In the genomic region with DNA sequence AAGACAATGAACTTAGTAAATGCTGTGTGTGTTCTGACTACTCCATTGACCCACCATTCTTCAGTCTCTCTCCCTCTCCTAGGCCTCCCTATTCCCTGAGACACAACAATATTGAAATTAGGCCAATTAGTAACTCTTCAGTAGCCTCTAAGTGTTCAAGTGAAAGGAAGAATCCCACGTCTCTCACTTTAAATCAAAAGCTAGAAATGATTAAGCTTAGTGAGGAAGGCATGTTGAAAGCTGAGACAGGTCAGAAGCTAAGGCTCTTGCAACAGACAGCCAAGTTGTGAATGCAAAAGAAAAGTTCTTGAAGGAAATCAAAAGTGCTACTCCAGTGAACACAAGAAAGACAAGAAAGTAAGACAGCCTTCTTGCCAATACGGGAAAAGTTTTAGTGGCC, we compare ENCODE assay signal across 24 cellular contexts. TPM values are rescaled to one million over a fixed set of nuclear protein-coding genes. Genes with fewer than 3 reads are reported as not detected.
A peak's percentile ranks its signal among the peaks of the same experiment; 100 is the strongest.
DNase-seq lines count a peak whose midpoint lies in the region; ATAC-seq and TF ChIP-seq lines count a peak whose summit lies in the region.
"Had no signal": no experiment of that assay in that cellular context is flagged by ENCODE, and none has a peak within 500 bp of the region (broad histone marks: within the 10 kb centered on the region; RNA-seq: fewer than 3 reads in every experiment).

No MANE protein-coding gene starts in this region.

- TF ChIP-seq POLR2A in right lobe of liver (IDR thresholded peaks at IDR 0.05) (no peak), gastrocnemius medialis (IDR thresholded peaks at IDR 0.05) (no peak)

- peak overlapping the region in 2 of 3 donors; percentile 73 to 86 for H3K27ac ChIP-seq in right lobe of liver
- H3K27ac ChIP-seq in gastrocnemius medialis = peak overlapping the region; percentile 91 to 94 (median 92)
- H3K27ac ChIP-seq: brain microvascular endothelial cell had no signal

- H3K27me3 Mint-ChIP-seq in Caco-2 (ENCODE audit: insufficient read depth, unreplicated experiment) (peaks cover 24% of the 10 kb centered on the region), T-helper 17 cell (peaks cover 10% of the 10 kb centered on the region)

- no peaks in the 10 kb centered on the region for H3K9me3 Mint-ChIP-seq in Caco-2 (ENCODE audit: unreplicated experiment)
- H3K9me3 Mint-ChIP-seq: activated T-cell treated with anti-CD3 and anti-CD28 coated beads, Interleukin-2, amount 50 U/mL, for 72 hours; IgD-negative memory B cell; neural crest cell had no signal

- H3K4me3 Mint-ChIP-seq in Caco-2 (ENCODE audit: unreplicated experiment) (no peak overlapping the region), T-helper 17 cell (no peak overlapping the region)
- H3K4me3 Mint-ChIP-seq: IgD-negative memory B cell, neural crest cell had no signal

- no peak overlapping the region for H3K9ac ChIP-seq in adipocyte (ENCODE audit: low read length)

- POLR2A ChIA-PET in Caco-2 (lab: Charles Lee) = no interaction called here

- ATAC-seq in right lobe of liver (peak in 1 of 4 donors; percentile 6), gastrocnemius medialis (peak in 1 of 2 donors; percentile 3), mucosa of descending colon (no peak), T-helper 17 cell (no peak)
- ATAC-seq: activated T-cell treated with anti-CD3 and anti-CD28 coated beads, Interleukin-2, amount 50 U/mL, for 72 hours; stimulated activated naive CD8-positive, alpha-beta T cell treated with anti-CD3 and anti-CD28 coated beads, Interleukin-15, Interleukin-2, amounts not matched to agents 100 U/mL and 50 U/mL, for 24 hours had no signal

- peaks cover 21% of the 10 kb centered on the region for H3K4me1 Mint-ChIP-seq in Caco-2 (ENCODE audit: low read depth, unreplicated experiment)
- H3K4me1 Mint-ChIP-seq in T-helper 17 cell = peaks cover 9% of the 10 kb centered on the region

- H3K27me3 ChIP-seq in Caco-2 (replicated peaks; ENCODE audit: control insufficient read depth, insufficient read depth, low read length) (no peaks in the 10 kb centered on the region; the same call in 1 of the 2 replicates), adipocyte (replicated peaks; ENCODE audit: control insufficient read depth, insufficient read depth, low read length) (no peaks in the 10 kb centered on the region), right lobe of liver (no peaks in the 10 kb centered on the region), gastrocnemius medialis (no peaks in the 10 kb centered on the region)
- H3K27me3 ChIP-seq: adrenal gland, brain microvascular endothelial cell, tibial nerve had no signal

- no peaks in the 10 kb centered on the region for H3K9me3 ChIP-seq in Caco-2
- no peaks in the 10 kb centered on the region for H3K9me3 ChIP-seq in adipocyte (ENCODE audit: control insufficient read depth, low read length)
- no peaks in the 10 kb centered on the region for H3K9me3 ChIP-seq in right lobe of liver
- H3K9me3 ChIP-seq in gastrocnemius medialis = no peaks in the 10 kb centered on the region
- H3K9me3 ChIP-seq in mucosa of descending colon = no peaks in the 10 kb centered on the region
- no peaks in the 10 kb centered on the region for H3K9me3 ChIP-seq in T-helper 17 cell (ENCODE audit: control insufficient read depth, low read length, poor library complexity, severe bottlenecking)
- H3K9me3 ChIP-seq: adrenal gland, tibial nerve had no signal

- CTCF ChIA-PET in Caco-2 (lab: Charles Lee) = no interaction called here

- H3K36me3 Mint-ChIP-seq in Caco-2 (ENCODE audit: insufficient read depth, unreplicated experiment) = no peaks in the 10 kb centered on the region
- peaks cover 9% of the 10 kb centered on the region for H3K36me3 Mint-ChIP-seq in T-helper 17 cell (ENCODE audit: low read depth)
- H3K36me3 Mint-ChIP-seq: IgD-negative memory B cell had no signal

- H3K36me3 ChIP-seq in Caco-2 (ENCODE audit: control insufficient read depth, insufficient read depth, low read length) (no peaks in the 10 kb centered on the region), adipocyte (ENCODE audit: control insufficient read depth, insufficient read depth, low read length, severe bottlenecking) (no peaks in the 10 kb centered on the region), right lobe of liver (no peaks in the 10 kb centered on the region), gastrocnemius medialis (no peaks in the 10 kb centered on the region), mucosa of descending colon (ENCODE audit: low read depth) (no peaks in the 10 kb centered on the region)
- H3K36me3 ChIP-seq: adrenal gland, brain microvascular endothelial cell, tibial nerve had no signal

- no peak for TF ChIP-seq CTCF in Caco-2 (IDR thresholded peaks at IDR 0.05; ENCODE audit: insufficient read depth in 1 of 2, low read depth in 1 of 2, low read length in 1 of 2, severe bottlenecking in 1 of 2, unreplicated experiment in 1 of 2)
- TF ChIP-seq CTCF in right lobe of liver (IDR thresholded peaks at IDR 0.05) = no peak
- TF ChIP-seq CTCF in gastrocnemius medialis (IDR thresholded peaks at IDR 0.05 in 4 of 5, conservative IDR thresholded peaks at IDR 0.05 in 1 of 5) = no peak
- TF ChIP-seq CTCF in mucosa of descending colon (IDR thresholded peaks at IDR 0.05) = no peak

- BruUV-seq in Caco-2 (replicated peaks; lab: Mats Ljungman, UMichigan) = no TSS peak

- intact Hi-C loops in Caco-2 (cut with micrococcal nuclease; ENCODE audit: unreplicated experiment) = loop anchor here (2.0 kb wide), 1 partner anchor 43 kb away; no protein-coding TSS in a partner anchor
- intact Hi-C loops in right lobe of liver (cut with DNase I) = no loop called here
- intact Hi-C loops in gastrocnemius medialis (cut with DNase I; ENCODE audit: low total_unique reads) = loop anchor here (5.0 kb wide), 1 partner anchor 40 kb away; a partner anchor contains a TSS
- intact Hi-C loops in mucosa of descending colon (cut with DNase I, micrococcal nuclease) = no loop called here

- H3K27ac Mint-ChIP-seq in Caco-2 (ENCODE audit: unreplicated experiment) (peak overlapping the region; percentile 0), T-helper 17 cell (no peak overlapping the region)
- H3K27ac Mint-ChIP-seq: activated T-cell treated with anti-CD3 and anti-CD28 coated beads, Interleukin-2, amount 50 U/mL, for 72 hours had no signal

- H3K4me3 ChIP-seq in Caco-2 (ENCODE audit: low read depth, low read length) (no peak overlapping the region), adipocyte (ENCODE audit: low read length) (peak overlapping the region; percentile 49), right lobe of liver (no peak overlapping the region), gastrocnemius medialis (peak overlapping the region in 1 of 4 donors; percentile 3), mucosa of descending colon (no peak overlapping the region)
- H3K4me3 ChIP-seq: adrenal gland, tibial nerve had no signal

- in situ Hi-C loops in gastrocnemius medialis (cut with MboI; ENCODE audit: low sequenced_read_pairs in 4 of 4) = no loop called here

- H3K4me1 ChIP-seq in Caco-2 = peaks cover 16% of the 10 kb centered on the region
- peaks cover 39% of the 10 kb centered on the region for H3K4me1 ChIP-seq in adipocyte (ENCODE audit: control insufficient read depth, insufficient read depth, low read length)
- H3K4me1 ChIP-seq in right lobe of liver = peaks cover 0 to 28% (median 12%) of the 10 kb centered on the region in 4 donors
- peaks cover 70 to 80% of the 10 kb centered on the region in 2 donors for H3K4me1 ChIP-seq in gastrocnemius medialis
- H3K4me1 ChIP-seq in mucosa of descending colon (ENCODE audit: low read depth) = no peaks in the 10 kb centered on the region

- WGBS in right lobe of liver (ENCODE audit: insufficient coverage, low coverage, low lambda C conversion rate, missing lambda C conversion rate) = 39% methylated on average over 2 of the region's 2 CpGs

- DNase-seq in Caco-2 = no peak
- DNase-seq in adipocyte (ENCODE audit: low read depth) = no peak
- DNase-seq in right lobe of liver = no peak
- no peak for DNase-seq in gastrocnemius medialis
- DNase-seq in mucosa of descending colon = no peak
- no peak for DNase-seq in medulla oblongata (ENCODE audit: extremely low spot score)
- DNase-seq in T-helper 17 cell = no peak
- DNase-seq: activated CD4-positive, alpha-beta T cell treated with anti-CD3 and anti-CD28 coated beads, Interleukin-2, amount 50 U/mL, for 4 hours; activated naive CD4-positive, alpha-beta T cell treated with Interleukin-2 at 50 U/mL for 16 hours; activated T-cell treated with anti-CD3 and anti-CD28 coated beads, Interleukin-2, amount 50 U/mL, for 72 hours; adrenal gland; brain microvascular endothelial cell; COR-L47; foreskin melanocyte; GDM1; hypothalamus; NCI-H1092; NCI-H187; NK-92 treated with Interleukin-12 subunit alpha and Interleukin-12 subunit beta, amount 100 ng/mL, for 24 hours; stimulated activated naive CD8-positive, alpha-beta T cell treated with anti-CD3 and anti-CD28 coated beads, Interleukin-15, Interleukin-2, amounts not matched to agents 100 U/mL and 50 U/mL, for 24 hours; SW 1271 had no signal

RNA-seq across cellular contexts. Expression of a gene that starts 41.3 kb away (rescaled TPM):
- total RNA-seq in Caco-2 (2022) (2.0 and 2.4 TPM in 2 replicates), right lobe of liver (10 to 100 TPM in 5 of 6 experiments, 1 to 10 TPM in 1; 6.9 to 25.4 (median 14.7) TPM), gastrocnemius medialis (100 to 1,000 TPM in 3 of 4 donors, 10 to 100 TPM in 1; 85.0 to 243 (median 122) TPM), mucosa of descending colon (10 to 100 TPM; 16.2 to 47.9 (median 21.6) TPM), T-helper 17 cell (10 to 100 TPM in 1 of 2 donors, 1 to 10 TPM in 1; 3.5 to 14.6 TPM)

Comparison
In these comparisons a context has a peak if more than half of its experiments do, and no peak if none do; other contexts are left out.
1. intact Hi-C loops: an anchor here in Caco-2 (2.0 kb wide) and gastrocnemius medialis (5.0 kb wide); none called in right lobe of liver and mucosa of descending colon.